ENCODE assay signal across 1 cellular context in the genomic region with DNA sequence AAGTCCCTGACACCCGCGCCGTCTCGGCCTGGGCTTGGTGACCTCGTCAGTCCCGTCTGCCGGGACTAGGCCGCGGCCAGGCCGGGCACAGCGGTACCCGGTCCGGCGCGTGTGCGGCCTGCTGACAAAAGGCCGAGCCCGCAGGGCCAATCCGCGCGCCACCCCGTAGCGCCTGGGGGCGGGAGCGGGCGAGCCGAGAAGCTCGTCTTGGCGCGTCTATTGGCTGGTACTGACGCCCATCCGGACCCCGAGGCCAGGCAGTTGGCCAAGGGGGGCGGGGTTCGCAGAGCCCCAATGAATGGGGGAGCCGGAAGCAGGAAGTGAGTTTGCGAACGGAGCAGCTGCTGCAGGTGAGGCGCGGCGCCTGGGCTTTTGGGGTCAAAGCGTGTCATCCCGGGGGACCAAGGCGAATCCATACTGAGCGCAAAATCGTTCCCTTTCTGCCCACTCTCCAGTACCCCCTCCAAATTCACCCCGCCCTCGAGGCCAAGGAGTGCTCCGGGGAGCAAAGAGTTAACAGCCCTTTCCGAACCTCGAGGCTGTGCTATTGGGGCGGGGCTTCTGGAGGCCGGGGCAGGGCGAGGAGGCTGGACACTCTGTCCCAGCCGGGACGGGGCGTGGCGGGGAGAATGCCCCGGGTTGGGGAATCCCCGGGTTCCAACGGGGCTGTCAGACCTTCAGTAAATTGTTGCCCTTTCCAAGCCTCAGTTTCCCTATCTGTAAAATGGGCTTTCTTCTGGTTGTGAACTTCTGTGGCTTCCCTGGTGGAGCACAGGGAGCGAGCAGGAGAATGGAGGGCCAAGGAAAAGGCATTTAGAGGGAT.
TF ChIP-seq lines count a peak whose summit lies in the region.

Gene DPP3, plus strand, starts transcription at position 319 of the 823 bp plus-strand sequence. CDS start 1,767 bp downstream, outside the sequence.

TF ChIP-seq in GM12878, 131 proteins besides CTCF, POLR2A, EP300 and RAD21 (continued from another document):
- TF ChIP-seq ZBTB11 (CRISPR knock-in tag; IDR thresholded peaks at IDR 0.05) (no peak), HDAC2 (IDR thresholded peaks at IDR 0.05) (no peak), IRF3 (IDR thresholded peaks at IDR 0.05) (peak; percentile 88), ZNF207 (IDR thresholded peaks at IDR 0.05; ENCODE audit: borderline replicate concordance) (peak; percentile 50; the same call in 1 of the 2 replicates), TBL1XR1 (IDR thresholded peaks at IDR 0.05; ENCODE audit: low read depth, low read length) (peak; percentile 59; the same call in 1 of the 2 replicates), BMI1 (IDR thresholded peaks at IDR 0.05; ENCODE audit: borderline replicate concordance) (no peak), CEBPZ (IDR thresholded peaks at IDR 0.05; ENCODE audit: low read depth, low read length) (peak; percentile 54; the same call in 1 of the 2 replicates), TCF12 (IDR thresholded peaks at IDR 0.05; ENCODE audit: low read depth, low read length) (peak; percentile 80)
